In genomic region chrX:153226344-153227190, GRCh38 we compare ENCODE assay signal across 10 cellular contexts. TPM values are rescaled to one million over a fixed set of nuclear protein-coding genes. Genes with fewer than 3 reads are reported as not detected.
DNase-seq lines count a peak whose midpoint lies in the region; ATAC-seq and TF ChIP-seq lines count a peak whose summit lies in the region.
"Had no signal": no experiment of that assay in that cellular context is flagged by ENCODE, and none has a peak within 500 bp of the region (broad histone marks: within the 10 kb centered on the region; RNA-seq: fewer than 3 reads in every experiment).

No MANE protein-coding gene starts in this region.

- DNase-seq in activated T-cell treated with anti-CD3 and anti-CD28 coated beads for 48 hours (ENCODE audit: low read depth) (peak; percentile 2), activated T-cell treated with anti-CD3 and anti-CD28 coated beads for 4 hours (no peak), RWPE2 (ENCODE audit: low spot score) (peak; percentile 91), iPS DF 19.7 (ENCODE audit: low read depth, low spot score) (peak; percentile 75), testis (peak; percentile 14), hepatic stellate cell (ENCODE audit: low spot score) (no peak), osteocyte (ENCODE audit: extremely low spot score, unreplicated experiment) (no peak)

- no peaks in the 10 kb centered on the region for H3K4me1 Mint-ChIP-seq in osteocyte (ENCODE audit: unreplicated experiment)

- H3K4me1 ChIP-seq in RWPE2 (ENCODE audit: insufficient read depth, poor library complexity, severe bottlenecking) (no peaks in the 10 kb centered on the region), testis (no peaks in the 10 kb centered on the region)
- H3K4me1 ChIP-seq: BLaER1 treated with 17β-estradiol and CSF1 and Interleukin-3, amounts not matched to agents 10 nM and 100 nM had no signal

- TF ChIP-seq CTCF in RWPE2 (IDR thresholded peaks at IDR 0.05; ENCODE audit: poor library complexity, severe bottlenecking) (no peak), testis (IDR thresholded peaks at IDR 0.05) (no peak), osteocyte (IDR thresholded peaks at IDR 0.05) (no peak)

- H3K36me3 ChIP-seq in RWPE2 (ENCODE audit: low read depth), result no peaks in the 10 kb centered on the region
- no peaks in the 10 kb centered on the region for H3K36me3 ChIP-seq in testis (ENCODE audit: low read depth, missing control alignments)
- H3K36me3 ChIP-seq: BLaER1 treated with 17β-estradiol and CSF1 and Interleukin-3, amounts not matched to agents 10 nM and 100 nM had no signal

- WGBS in testis, 2 donors, result 4 to 8% methylated on average over 13 to 16 of the region's 16 CpGs

- no peak overlapping the region for H3K27ac Mint-ChIP-seq in osteocyte (ENCODE audit: unreplicated experiment)

- H3K36me3 Mint-ChIP-seq in osteocyte (ENCODE audit: unreplicated experiment), result no peaks in the 10 kb centered on the region

- H3K27me3 ChIP-seq in RWPE2 (ENCODE audit: insufficient read depth, poor library complexity, severe bottlenecking) (no peaks in the 10 kb centered on the region), testis (no peaks in the 10 kb centered on the region)

- TF ChIP-seq POLR2A in testis (IDR thresholded peaks at IDR 0.05), result no peak

- H3K4me3 Mint-ChIP-seq in osteocyte (ENCODE audit: unreplicated experiment), result no peak overlapping the region

- peaks cover 11% of the 10 kb centered on the region for H3K9me3 Mint-ChIP-seq in osteocyte (ENCODE audit: unreplicated experiment)

- ATAC-seq in RWPE2 (ENCODE audit: low read depth) (peak; percentile 94), GM19023 (IDR thresholded peaks at IDR 0.05; ENCODE audit: unreplicated experiment) (no peak)

- intact Hi-C loops in testis (cut with DNase I; ENCODE audit: low total_unique reads), result no loop called here

- H3K4me3 ChIP-seq in RWPE2 (ENCODE audit: severe bottlenecking) (peak overlapping the region; percentile 18), testis (no peak overlapping the region)
- H3K4me3 ChIP-seq: BLaER1 treated with 17β-estradiol and CSF1 and Interleukin-3, amounts not matched to agents 10 nM and 100 nM had no signal

- H3K9me3 ChIP-seq in RWPE2 (ENCODE audit: severe bottlenecking), result no peaks in the 10 kb centered on the region
- no peaks in the 10 kb centered on the region for H3K9me3 ChIP-seq in testis

- H3K27me3 Mint-ChIP-seq in osteocyte (ENCODE audit: unreplicated experiment), result peaks cover 5% of the 10 kb centered on the region

- H3K27ac ChIP-seq in RWPE2 (ENCODE audit: poor library complexity, severe bottlenecking) (no peak overlapping the region), testis (no peak overlapping the region)
- H3K27ac ChIP-seq: BLaER1 treated with 17β-estradiol and CSF1 and Interleukin-3, amounts not matched to agents 10 nM and 100 nM had no signal

RNA-seq across cellular contexts. Expression of gene MAGEA1, which starts 47.5 kb away (rescaled TPM):
- total RNA-seq in testis, result 1 to 10 TPM; 8.3 to 8.9 TPM
- 8.5 TPM for polyA plus RNA-seq in testis (ENCODE audit: insufficient read depth, low read depth, low replicate concordance)
- total RNA-seq in osteocyte, result not detected in 2 replicates
- polyA plus RNA-seq: esophagus had no signal

Comparison
In these comparisons a context has a peak if more than half of its experiments do, and no peak if none do; other contexts are left out.
1. DNase-seq: peak in activated T-cell treated with anti-CD3 and anti-CD28 coated beads for 48 hours (single experiment), RWPE2 (single experiment), iPS DF 19.7 (single experiment) and testis (single experiment); none in activated T-cell treated with anti-CD3 and anti-CD28 coated beads for 4 hours (single experiment), hepatic stellate cell (single experiment) and osteocyte (single experiment).